In the genomic region with DNA sequence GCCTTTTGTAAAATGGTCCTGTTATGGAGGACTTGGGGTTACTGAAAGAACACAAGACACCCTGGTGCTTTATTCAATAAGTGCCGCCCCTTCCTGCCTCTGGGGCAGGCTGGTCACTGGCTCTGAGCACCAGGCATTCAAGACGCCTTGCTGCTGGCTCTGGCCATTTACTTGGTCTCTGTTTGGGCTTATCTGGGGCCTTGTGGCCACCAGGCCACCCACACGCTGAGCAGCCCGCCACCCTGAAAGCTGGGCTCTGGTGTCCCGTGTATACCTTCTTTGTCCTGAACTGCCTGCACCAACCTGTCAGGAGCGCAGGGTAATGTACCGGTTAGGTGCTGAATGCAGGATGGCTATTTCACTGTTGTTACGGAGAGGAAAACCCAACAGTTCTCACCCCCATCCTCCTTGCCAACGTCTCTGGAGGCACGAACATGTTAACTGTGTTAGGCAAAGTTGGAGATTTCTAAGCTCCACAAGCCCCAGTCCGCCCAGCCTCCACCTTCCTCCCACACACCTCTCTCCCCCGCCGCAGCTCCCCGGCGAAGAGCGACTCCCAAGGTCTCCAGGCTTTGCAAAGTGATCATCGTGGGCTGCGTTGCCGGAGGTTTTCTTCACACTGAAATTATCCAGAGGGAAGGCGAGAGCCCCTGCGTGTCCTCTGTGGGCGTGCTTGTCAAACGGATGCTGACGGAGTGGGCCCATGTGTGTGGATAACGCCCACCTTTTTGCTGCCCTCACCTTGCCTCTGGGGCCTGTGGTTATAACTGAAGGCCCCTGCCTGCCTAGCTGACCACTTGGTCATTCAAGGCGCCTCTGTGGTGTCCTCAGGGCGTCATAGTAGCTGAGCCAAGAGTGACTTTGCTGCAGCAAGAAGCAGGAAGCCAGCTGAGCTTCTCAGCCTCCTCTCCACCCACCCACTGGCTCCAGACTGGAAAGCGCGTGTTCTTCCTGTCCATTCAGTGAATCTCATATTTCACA, we compare ENCODE assay signal across 21 cellular contexts. TPM values are rescaled to one million over a fixed set of nuclear protein-coding genes. Genes with fewer than 3 reads are reported as not detected.
A peak's percentile ranks its signal among the peaks of the same experiment; 100 is the strongest.
DNase-seq lines count a peak whose midpoint lies in the region; FAIRE-seq and TF ChIP-seq lines count a peak whose summit lies in the region.
"Had no signal": no experiment of that assay in that cellular context is flagged by ENCODE, and none has a peak within 500 bp of the region (broad histone marks: within the 10 kb centered on the region; RNA-seq: fewer than 3 reads in every experiment).

No MANE protein-coding gene starts in this region.

- H3K9me3 ChIP-seq in H1 (ENCODE audit: insufficient read depth in 2 of 2, low read depth in 1 of 2, low read length in 1 of 2), result no peaks in the 10 kb centered on the region
- H3K9me3 ChIP-seq in ovary, result no peaks in the 10 kb centered on the region
- H3K9me3 ChIP-seq in mesenchymal stem cell (ENCODE audit: control insufficient read depth, low read length), result peaks cover 4% of the 10 kb centered on the region
- H3K9me3 ChIP-seq: uterus had no signal

- no peak overlapping the region for H2BK12ac ChIP-seq in H1 (ENCODE audit: low read depth, low read length)
- H2BK12ac ChIP-seq in mesenchymal stem cell (ENCODE audit: low read length in 2 of 2), result no peak overlapping the region

- H3K4me1 ChIP-seq in H1 (replicated peaks in 1 of 4; ENCODE audit: control insufficient read depth in 3 of 4, insufficient read depth in 4 of 4, low read length in 3 of 4) (no peaks in the 10 kb centered on the region; a peak in 1 of 7 replicates), ovary (ENCODE audit: insufficient read depth) (no peaks in the 10 kb centered on the region), mesenchymal stem cell (ENCODE audit: control insufficient read depth, insufficient read depth, low read depth, low read length) (peaks cover 2% of the 10 kb centered on the region)
- H3K4me1 ChIP-seq: uterus had no signal

- CTCF ChIA-PET in H1 (lab: Charles Lee; ENCODE audit: partially characterized antibody) (interaction anchor here (0.8 to 2.0 kb wide), 8 partner anchors 12 to 220 kb away, joined by 3 to 6 read pairs (median 3); no protein-coding TSS in a partner anchor), GM10248 (lab: Yijun Ruan, JAX) (no interaction called here)

- DNase-seq in EH (ENCODE audit: low read depth) (peak; percentile 22), H7 (peak; percentile 60), H1 (ENCODE audit: low read depth in 1 of 2, low spot score in 2 of 2) (no peak), ovary (peak in 3 of 5 donors; percentile 12 to 51 (median 33)), HCEC 1CT (no peak), mesenchymal stem cell (no peak), GM10248 (ENCODE audit: extremely low spot score) (no peak)
- DNase-seq: activated CD4-positive, CD25-positive, alpha-beta regulatory T cell; activated CD8-positive, alpha-beta memory T cell treated with anti-CD3 and anti-CD28 coated beads for 24 hours; cerebellar nuclear complex; NCI-H1436; NCI-H2171; NCI-H748 treated with DMSO at 0.1 percent for 48 hours; PC-3; stimulated activated CD4-positive, alpha-beta T cell treated with anti-CD3 and anti-CD28 coated beads, Interleukin-2, amount 100 ng/mL, for 48 hours; T-helper 9 cell; uterus had no signal

- H2BK5ac ChIP-seq in H1 (ENCODE audit: low read depth, low read length) (peak overlapping the region; percentile 1; the same call in 1 of the 2 replicates), mesenchymal stem cell (ENCODE audit: low read depth, low read length, poor library complexity, severe bottlenecking) (no peak overlapping the region)

- H3K23me2 ChIP-seq in H1 (ENCODE audit: low read depth, low read length), result peaks cover 2% of the 10 kb centered on the region; the same call in 1 of the 2 replicates

- H3K18ac ChIP-seq in H1 (ENCODE audit: extremely low read depth, low read length) (no peak overlapping the region; the same call in 1 of the 2 replicates), mesenchymal stem cell (ENCODE audit: low read depth in 1 of 2, low read length in 2 of 2) (no peak overlapping the region)

- H4K91ac ChIP-seq in H1 (replicated peaks; ENCODE audit: insufficient read length, low read length) (no peak overlapping the region), mesenchymal stem cell (ENCODE audit: low read length) (no peak overlapping the region)

- H3K27ac ChIP-seq in H1 (ENCODE audit: low read depth, low read length), result no peak overlapping the region
- no peak overlapping the region for H3K27ac ChIP-seq in ovary
- no peak overlapping the region for H3K27ac ChIP-seq in mesenchymal stem cell (ENCODE audit: low read length, poor library complexity, severe bottlenecking)
- H3K27ac ChIP-seq: uterus had no signal

- H3K79me1 ChIP-seq in H1 (ENCODE audit: low read depth, low read length), result no peaks in the 10 kb centered on the region
- no peaks in the 10 kb centered on the region for H3K79me1 ChIP-seq in mesenchymal stem cell (replicated peaks; ENCODE audit: low read length, poor library complexity, severe bottlenecking)

- H3K9ac ChIP-seq in H1 (replicated peaks in 1 of 4; ENCODE audit: extremely low read depth in 1 of 4, low read depth in 3 of 4, low read length in 3 of 4) (no peak overlapping the region), mesenchymal stem cell (ENCODE audit: low read length) (no peak overlapping the region)

- H4K8ac ChIP-seq in H1 (ENCODE audit: extremely low read depth, insufficient read depth, low read length), result peak overlapping the region; percentile 48; the same call in 1 of the 2 replicates
- no peak overlapping the region for H4K8ac ChIP-seq in mesenchymal stem cell (ENCODE audit: low read length)

- no peak overlapping the region for H3K4me3 ChIP-seq in H7 (ENCODE audit: insufficient read depth, low read depth, low read length)
- H3K4me3 ChIP-seq in H1 (ENCODE audit: extremely low read depth in 1 of 4, insufficient read depth in 2 of 4, low read depth in 3 of 4, low read length in 4 of 4), result no peak overlapping the region
- H3K4me3 ChIP-seq in ovary, result no peak overlapping the region
- no peak overlapping the region for H3K4me3 ChIP-seq in mesenchymal stem cell (ENCODE audit: insufficient read depth in 1 of 2, low read depth in 1 of 2, low read length in 2 of 2)
- H3K4me3 ChIP-seq: uterus had no signal

- no peaks in the 10 kb centered on the region for H4K20me1 ChIP-seq in H1 (replicated peaks in 1 of 2; ENCODE audit: control insufficient read depth in 1 of 2, insufficient read depth in 2 of 2, low read length in 2 of 2)

- TF ChIP-seq RAD21 in H1 (IDR thresholded peaks at IDR 0.05 in 1 of 2, conservative IDR thresholded peaks at IDR 0.05 in 1 of 2; ENCODE audit: low read depth in 2 of 2, low read length in 2 of 2), result no peak

- H3K14ac ChIP-seq in H1 (ENCODE audit: insufficient read length) (no peak overlapping the region), mesenchymal stem cell (ENCODE audit: low read length in 2 of 2) (no peak overlapping the region)

- FAIRE-seq in H1 (lab: Jason Lieb, UNC), result no peak
- FAIRE-seq: endometrium, HTR-8/SVneo had no signal

- H3K79me2 ChIP-seq in H1 (ENCODE audit: control insufficient read depth in 1 of 2, insufficient read depth in 2 of 2, low read length in 2 of 2), result no peaks in the 10 kb centered on the region

- POLR2A ChIA-PET in H1 (lab: Charles Lee; ENCODE audit: partially characterized antibody) (no interaction called here), GM10248 (lab: Yijun Ruan, JAX) (no interaction called here)

- H3K27me3 ChIP-seq in H7 (ENCODE audit: control insufficient read depth, insufficient read depth, low read length) (no peaks in the 10 kb centered on the region), H1 (replicated peaks in 1 of 4; ENCODE audit: control insufficient read depth in 3 of 4, extremely low read depth in 1 of 4, insufficient read depth in 3 of 4, low read length in 3 of 4) (no peaks in the 10 kb centered on the region; a peak in 2 of 7 replicates), ovary (no peaks in the 10 kb centered on the region), mesenchymal stem cell (ENCODE audit: control insufficient read depth in 1 of 2, insufficient read depth in 1 of 2, low read length in 2 of 2) (peaks cover 27 to 45% of the 10 kb centered on the region in 2 experiments)
- H3K27me3 ChIP-seq: uterus had no signal

- H2BK120ac ChIP-seq in H1 (replicated peaks; ENCODE audit: low read depth, low read length) (no peak overlapping the region), mesenchymal stem cell (ENCODE audit: low read depth, low read length) (no peak overlapping the region)

- H3K36me3 ChIP-seq in H7 (replicated peaks; ENCODE audit: control insufficient read depth, insufficient read depth, low read length) (no peaks in the 10 kb centered on the region), H1 (ENCODE audit: control insufficient read depth in 2 of 4, insufficient read depth in 4 of 4, low read length in 3 of 4) (no peaks in the 10 kb centered on the region), ovary (no peaks in the 10 kb centered on the region), mesenchymal stem cell (ENCODE audit: control insufficient read depth in 1 of 2, insufficient read depth in 2 of 2, low read depth in 1 of 2, low read length in 2 of 2) (no peaks in the 10 kb centered on the region)
- H3K36me3 ChIP-seq: uterus had no signal

- H2BK15ac ChIP-seq in H1 (ENCODE audit: low read length) (no peak overlapping the region), mesenchymal stem cell (ENCODE audit: low read depth, poor library complexity, severe bottlenecking) (no peak overlapping the region)

- TF ChIP-seq EP300 in H1 (IDR thresholded peaks at IDR 0.05; ENCODE audit: borderline replicate concordance in 1 of 2, low read depth in 2 of 2, low read length in 2 of 2) (no peak), ovary (IDR thresholded peaks at IDR 0.05) (no peak)

- 83% methylated on average over 29 of the region's 29 CpGs; no CpG with 5 or more reads in 1 of the 2 experiments for WGBS in H1 (ENCODE audit: extremely low coverage in 1 of 2, insufficient coverage in 1 of 2, insufficient read length in 1 of 2, insufficient replicate concordance in 2 of 2, low coverage in 1 of 2, low lambda C conversion rate in 2 of 2, missing lambda C conversion rate in 1 of 2), 2 experiments
- WGBS in ovary, 3 donors, result 14 to 27% (median 16%) methylated on average over 29 of the region's 29 CpGs
- WGBS in mesenchymal stem cell, result 86% methylated on average over 29 of the region's 29 CpGs

- H2AFZ ChIP-seq in H1 (ENCODE audit: low read length), result no peak overlapping the region
- no peak overlapping the region for H2AFZ ChIP-seq in mesenchymal stem cell (ENCODE audit: low read depth, low read length)

- no peak for TF ChIP-seq POLR2A in H1 (IDR thresholded peaks at IDR 0.05; ENCODE audit: control extremely low read depth in 1 of 2, low read depth in 2 of 2, low read length in 2 of 2)
- no peak for TF ChIP-seq POLR2A in ovary (IDR thresholded peaks at IDR 0.05)

- intact Hi-C loops in ovary (cut with DNase I), result no loop called here

- H3K4ac ChIP-seq in H1 (replicated peaks; ENCODE audit: insufficient read length, low read depth, low read length) (no peak overlapping the region), mesenchymal stem cell (ENCODE audit: low read depth in 1 of 2, low read length in 2 of 2) (no peak overlapping the region)

- TF ChIP-seq CTCF in H1 (IDR thresholded peaks at IDR 0.05; ENCODE audit: control extremely low read depth in 1 of 3, insufficient read depth in 1 of 3, low read depth in 1 of 3, low read length in 3 of 3) (no peak), ovary (IDR thresholded peaks at IDR 0.05) (no peak), GM10248 (IDR thresholded peaks at IDR 0.05; ENCODE audit: control extremely low read depth, extremely low read depth, low read depth, missing control alignments) (no peak)

- no peak overlapping the region for H2BK20ac ChIP-seq in H1 (ENCODE audit: low read length)

- H3K23ac ChIP-seq in H1 (ENCODE audit: insufficient read length), result no peak overlapping the region
- no peak overlapping the region for H3K23ac ChIP-seq in mesenchymal stem cell (ENCODE audit: low read length in 2 of 2)

- H2AK5ac ChIP-seq in H1 (ENCODE audit: low read depth, low read length) (no peak overlapping the region), mesenchymal stem cell (ENCODE audit: low read length, severe bottlenecking) (no peak overlapping the region)

- no peak overlapping the region for H3K56ac ChIP-seq in H1 (replicated peaks; ENCODE audit: insufficient read length, low read depth, low read length)

- no peak overlapping the region for H3K4me2 ChIP-seq in H1 (ENCODE audit: insufficient read depth in 1 of 2, low read depth in 2 of 2, low read length in 2 of 2)
- H3K4me2 ChIP-seq in mesenchymal stem cell (ENCODE audit: low read length, poor library complexity, severe bottlenecking), result no peak overlapping the region

- H4K5ac ChIP-seq in H1 (ENCODE audit: insufficient read length, low read depth, low read length), result no peak overlapping the region

RNA-seq across cellular contexts. Expression of gene BEGAIN, which starts 18.8 kb away (rescaled TPM):
- 1.3 and 3.3 TPM in 2 replicates for total RNA-seq in H7 (2014; rRNA removed; shearing (Covaris generic))
- 2.1 and 3.0 TPM in 2 replicates for total RNA-seq in H1 (2021; fragmentation: NEBNext Ultra II Directional; extraction: Animal tissue kit (Norgen Biotek cat#: 25700))
- polyA plus RNA-seq in H1 (2011; rRNA removed), result 2.9 and 3.7 TPM in 2 replicates
- polyA plus RNA-seq in H1 (2011; cell fraction: cytosol; rRNA removed), result 2.7 TPM
- 5.0 TPM for polyA plus RNA-seq in H1 (2011; cell fraction: nucleus; rRNA removed)
- 2.0 to 3.5 TPM (median 2.7 TPM) in 4 replicates for polyA plus RNA-seq in H1 (2012, experiment 1 of 2)
- polyA plus RNA-seq in H1 (2012, experiment 2 of 2), result 1.5 TPM
- 1.6 TPM for polyA plus RNA-seq in H1 (2013, experiment 1 of 2)
- 1.8 TPM for polyA plus RNA-seq in H1 (2013, experiment 2 of 2)
- 1.0 and 1.7 TPM in 2 replicates for polyA minus RNA-seq in H1 (2011; rRNA and poly(A)+ RNA removed)
- polyA minus RNA-seq in H1 (2011; cell fraction: cytosol; rRNA and poly(A)+ RNA removed), result 1.4 TPM
- polyA minus RNA-seq in H1 (2011; cell fraction: nucleus; rRNA and poly(A)+ RNA removed), result 1.9 TPM
- 10 to 100 TPM in 1 of 7 donors, 1 to 10 TPM in 6; 1.8 to 11.0 (median 5.2) TPM for total RNA-seq in ovary
- 1 to 10 TPM in 1 of 2 donors, under 1 TPM in 1; 0.35 to 1.9 TPM for polyA plus RNA-seq in ovary
- 0.15 TPM for polyA plus RNA-seq in mesenchymal stem cell (2013, experiment 1 of 2)
- 0.11 TPM for polyA plus RNA-seq in mesenchymal stem cell (2013, experiment 2 of 2)
- total RNA-seq: B cell, fibroblast of villous mesenchyme had no signal

Comparison
In these comparisons a context has a peak if more than half of its experiments do, and no peak if none do; other contexts are left out.
1. DNase-seq: peak in EH (single experiment), H7 (single experiment) and ovary (3 of 5); none in H1 (0 of 2), HCEC 1CT (single experiment), mesenchymal stem cell (single experiment) and GM10248 (single experiment).